Comparison of ENCODE assay signal across 8 cellular contexts in the genomic region with DNA sequence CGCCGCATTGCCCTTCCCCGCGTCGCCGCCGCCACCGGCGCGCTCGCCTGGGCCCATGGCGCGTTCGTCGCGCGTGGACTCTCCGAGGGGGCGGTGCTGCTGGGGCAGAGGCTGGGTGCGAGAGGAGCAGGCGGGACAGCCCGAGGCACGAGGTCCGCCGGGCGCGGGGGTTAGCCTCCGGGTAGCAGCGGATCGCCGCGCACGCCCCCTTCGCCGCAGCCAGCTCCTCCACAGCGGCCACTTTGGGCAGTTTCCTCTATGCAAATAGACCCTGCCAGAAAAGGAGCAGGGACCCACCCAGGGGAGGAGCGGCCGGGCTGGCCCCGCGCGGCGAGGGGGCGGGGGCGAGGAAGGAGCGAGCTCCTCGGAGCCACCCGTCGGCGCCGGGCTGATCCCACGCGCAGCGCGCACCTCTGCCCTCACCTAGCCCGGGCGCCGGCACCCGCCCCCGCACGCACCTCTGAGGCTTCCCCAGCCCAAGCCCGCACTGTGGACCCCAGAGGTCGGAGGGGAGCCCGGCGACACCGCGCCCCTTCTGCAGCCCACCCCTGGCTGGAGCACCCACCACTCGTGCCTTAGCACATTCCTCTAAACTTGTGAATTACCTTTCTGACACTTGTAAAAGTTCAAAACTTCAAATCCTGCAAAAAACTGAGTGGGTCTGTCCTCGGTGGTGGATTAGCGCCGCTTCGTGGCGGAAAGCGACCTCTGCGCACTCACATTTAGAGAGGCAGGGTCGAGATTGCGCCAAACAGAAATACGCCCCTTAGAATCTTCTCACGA. TPM values are rescaled to one million over a fixed set of nuclear protein-coding genes. Genes with fewer than 3 reads are reported as not detected.
A peak's percentile ranks its signal among the peaks of the same experiment; 100 is the strongest.
DNase-seq lines count a peak whose midpoint lies in the region; ATAC-seq and TF ChIP-seq lines count a peak whose summit lies in the region.

Gene COL23A1, minus strand, starts transcription at position 253 of the 783 bp plus-strand sequence.

- ATAC-seq in GM19438 (IDR thresholded peaks at IDR 0.05; ENCODE audit: low read depth, unreplicated experiment) (peak; percentile 70), HG02973 (IDR thresholded peaks at IDR 0.05; ENCODE audit: unreplicated experiment) (no peak)

- peaks cover 64% of the 10 kb centered on the region for H3K27me3 Mint-ChIP-seq in activated naive CD4-positive, alpha-beta T cell treated with anti-CD3 and anti-CD28 coated beads, Interleukin-2, amount 10 ng/mL, durations not matched to agents 7 days and 5 days

- peak within 1 kb of the TSS; percentile 73 for H3K27ac Mint-ChIP-seq in activated naive CD4-positive, alpha-beta T cell treated with anti-CD3 and anti-CD28 coated beads, Interleukin-2, amount 10 ng/mL, durations not matched to agents 7 days and 5 days

- peaks cover 3% of the 10 kb centered on the region for H3K9me3 ChIP-seq in A673 (ENCODE audit: low read depth, low read length, poor library complexity, severe bottlenecking)

- peaks cover 9% of the 10 kb centered on the region for H3K4me1 Mint-ChIP-seq in activated naive CD4-positive, alpha-beta T cell treated with anti-CD3 and anti-CD28 coated beads, Interleukin-2, amount 10 ng/mL, durations not matched to agents 7 days and 5 days

- CTCF ChIA-PET in A673 (lab: Charles Lee) = interaction anchor here (0.6 to 1.6 kb wide), 7 partner anchors 177 to 931 kb away, joined by 3 to 13 read pairs (median 4); no protein-coding TSS in a partner anchor
- CTCF ChIA-PET in activated naive CD4-positive, alpha-beta T cell treated with anti-CD3 and anti-CD28 coated beads, Interleukin-2, amount 10 ng/mL, durations not matched to agents 7 days and 5 days (lab: Charles Lee) = interaction anchor here (1.0 to 1.5 kb wide), 3 partner anchors 18 to 312 kb away, joined by 3 read pairs; no protein-coding TSS in a partner anchor

- H3K27me3 ChIP-seq in A673 (replicated peaks; ENCODE audit: insufficient read depth, low read depth, low read length, poor library complexity) = no peaks in the 10 kb centered on the region

- TF ChIP-seq CTCF in A673 (conservative IDR thresholded peaks at IDR 0.05; ENCODE audit: low read depth, low read length) = peak; percentile 85

- peak within 1 kb of the TSS; percentile 71 for H3K4me3 Mint-ChIP-seq in activated naive CD4-positive, alpha-beta T cell treated with anti-CD3 and anti-CD28 coated beads, Interleukin-2, amount 10 ng/mL, durations not matched to agents 7 days and 5 days

- H3K36me3 ChIP-seq in A673 (ENCODE audit: insufficient read depth, low read length, poor library complexity, severe bottlenecking) = no peaks in the 10 kb centered on the region

- DNase-seq in A673 (ENCODE audit: low spot score) (peak; percentile 61), NOMO-1 treated with DMSO at 0.1 percent for 48 hours (lab: John Stamatoyannopoulos, UW; ENCODE audit: unreplicated experiment) (peak; percentile 76), glomerular visceral epithelial cell (ENCODE audit: extremely low spot score) (peak; percentile 25), non-pigmented ciliary epithelial cell (ENCODE audit: low read depth) (peak; percentile 20), COLO829 (ENCODE audit: low spot score) (no peak)
- peak; percentile 69 for DNase-seq in activated naive CD4-positive, alpha-beta T cell treated with anti-CD3 and anti-CD28 coated beads, Interleukin-2, amount 10 ng/mL, durations not matched to agents 7 days and 5 days

- peaks cover 13% of the 10 kb centered on the region for H3K4me1 ChIP-seq in A673 (ENCODE audit: insufficient read depth, low read length, poor library complexity, severe bottlenecking)

- H3K4me3 ChIP-seq in A673 (ENCODE audit: low read depth, low read length, poor library complexity, severe bottlenecking) = peak within 1 kb of the TSS; percentile 51

- peaks cover 15% of the 10 kb centered on the region for H3K9me3 Mint-ChIP-seq in activated naive CD4-positive, alpha-beta T cell treated with anti-CD3 and anti-CD28 coated beads, Interleukin-2, amount 10 ng/mL, durations not matched to agents 7 days and 5 days

- no TSS peak for BruUV-seq in A673 (replicated peaks; lab: Mats Ljungman, UMichigan)

- H3K36me3 Mint-ChIP-seq in activated naive CD4-positive, alpha-beta T cell treated with anti-CD3 and anti-CD28 coated beads, Interleukin-2, amount 10 ng/mL, durations not matched to agents 7 days and 5 days = peaks cover 19% of the 10 kb centered on the region

- POLR2A ChIA-PET in A673 (lab: Charles Lee; ENCODE audit: low non-redundant PET) = no interaction called here

- H3K27ac ChIP-seq in A673 (ENCODE audit: low read depth, low read length, poor library complexity, severe bottlenecking) = no peak within 1 kb of the TSS

- intact Hi-C loops in A673 (cut with micrococcal nuclease; ENCODE audit: unreplicated experiment) = loop anchor here (2.0 kb wide), 1 partner anchor 310 kb away; no protein-coding TSS in a partner anchor

RNA-seq across cellular contexts. Expression of gene COL23A1, which starts in this region (rescaled TPM):
- 0.42 TPM in 1 of 2 replicates, not detected in the other for total RNA-seq in A673 (2021)

Comparison
In these comparisons a context has a peak if more than half of its experiments do, and no peak if none do; other contexts are left out.
1. Peak in DNase-seq and H3K4me3 ChIP-seq in A673; RNA of the gene not detected or under 1 TPM.